27 cellular contexts compared by ENCODE assay signal in genomic region chr1:65508051-65508450, GRCh38.
"Had no signal": no experiment of that assay in that cellular context is flagged by ENCODE, and none has a peak within 500 bp of the region (broad histone marks: within the 10 kb centered on the region; RNA-seq: fewer than 3 reads in every experiment).

No MANE protein-coding gene starts in this region.

- H3K4me3 ChIP-seq: esophagus squamous epithelium, gastroesophageal sphincter, heart left ventricle, hepatocyte, left lung, neural progenitor cell, prostate gland, right atrium auricular region, stomach, thyroid gland, vagina had no signal

- H3K9ac ChIP-seq: neural progenitor cell had no signal

- H2AFZ ChIP-seq: hepatocyte, neural progenitor cell had no signal

- H3K9me3 Mint-ChIP-seq: effector memory CD8-positive, alpha-beta T cell; naive thymus-derived CD4-positive, alpha-beta T cell; neural progenitor cell; stimulated activated effector memory CD8-positive, alpha-beta T cell treated with anti-CD3 and anti-CD28 coated beads, Interleukin-12 subunit alpha, Interleukin-12 subunit beta, amount 100 ng/mL, for 72 hours had no signal

- H3K79me2 ChIP-seq: hepatocyte had no signal

- H3K4me1 ChIP-seq: esophagus squamous epithelium, foreskin keratinocyte, gastroesophageal sphincter, left lung, neural progenitor cell, prostate gland, right atrium auricular region, thyroid gland, vagina had no signal

- H3K27ac Mint-ChIP-seq: effector memory CD8-positive, alpha-beta T cell; naive thymus-derived CD4-positive, alpha-beta T cell; nephron; neural progenitor cell; stimulated activated effector memory CD8-positive, alpha-beta T cell treated with anti-CD3 and anti-CD28 coated beads, Interleukin-12 subunit alpha, Interleukin-12 subunit beta, amount 100 ng/mL, for 72 hours had no signal

- H3K27me3 Mint-ChIP-seq: effector memory CD8-positive, alpha-beta T cell had no signal

- ATAC-seq: effector memory CD8-positive, alpha-beta T cell; foreskin keratinocyte; gastroesophageal sphincter; heart left ventricle; left lung; naive thymus-derived CD4-positive, alpha-beta T cell; sciatic nerve; stimulated activated effector memory CD8-positive, alpha-beta T cell treated with anti-CD3 and anti-CD28 coated beads, Interleukin-12 subunit alpha, Interleukin-12 subunit beta, amount 100 ng/mL, for 72 hours had no signal

- H3K9me3 ChIP-seq: esophagus squamous epithelium, gastroesophageal sphincter, prostate gland, stomach, thyroid gland, vagina had no signal

- H3K4me2 ChIP-seq: hepatocyte, neural progenitor cell had no signal

- DNase-seq: cortex of kidney; effector memory CD8-positive, alpha-beta T cell; erythroblast; esophagus squamous epithelium; foreskin keratinocyte; heart left ventricle; kidney; left lung; mesendoderm; midbrain; naive thymus-derived CD4-positive, alpha-beta T cell; stimulated activated CD4-positive, alpha-beta T cell treated with anti-CD3 and anti-CD28 coated beads, Interleukin-2, amount 100 ng/mL, for 24 hours; stimulated activated CD4-positive, alpha-beta T cell treated with anti-CD3 and anti-CD28 coated beads, Interleukin-4, amount 100 ng/mL, for 24 hours; stimulated activated naive CD4-positive, alpha-beta T cell treated with Interleukin-2 at 50 U/mL for 16 hours; stomach; thyroid gland; trophoblast cell had no signal

- H3K36me3 ChIP-seq: esophagus squamous epithelium, gastroesophageal sphincter, heart left ventricle, left lung, neural progenitor cell, prostate gland, right atrium auricular region, stomach, thyroid gland, vagina had no signal

- FAIRE-seq: endometrium had no signal

- H3K4me3 Mint-ChIP-seq: effector memory CD8-positive, alpha-beta T cell; naive thymus-derived CD4-positive, alpha-beta T cell; nephron; neural progenitor cell; stimulated activated effector memory CD8-positive, alpha-beta T cell treated with anti-CD3 and anti-CD28 coated beads, Interleukin-12 subunit alpha, Interleukin-12 subunit beta, amount 100 ng/mL, for 72 hours had no signal

- H3K36me3 Mint-ChIP-seq: neural progenitor cell; stimulated activated effector memory CD8-positive, alpha-beta T cell treated with anti-CD3 and anti-CD28 coated beads, Interleukin-12 subunit alpha, Interleukin-12 subunit beta, amount 100 ng/mL, for 72 hours had no signal

- H3K4me1 Mint-ChIP-seq: naive thymus-derived CD4-positive, alpha-beta T cell; nephron; neural progenitor cell; stimulated activated effector memory CD8-positive, alpha-beta T cell treated with anti-CD3 and anti-CD28 coated beads, Interleukin-12 subunit alpha, Interleukin-12 subunit beta, amount 100 ng/mL, for 72 hours had no signal

- H3K27me3 ChIP-seq: esophagus squamous epithelium, foreskin keratinocyte, gastroesophageal sphincter, heart left ventricle, hepatocyte, left lung, neural progenitor cell, right atrium auricular region, stomach, thyroid gland, vagina had no signal

- H3K27ac ChIP-seq: esophagus squamous epithelium, foreskin keratinocyte, gastroesophageal sphincter, heart left ventricle, hepatocyte, left lung, neural progenitor cell, prostate gland, right atrium auricular region, stomach, thyroid gland, vagina had no signal
